Comparison of ENCODE assay signal across 24 cellular contexts in the genomic region with DNA sequence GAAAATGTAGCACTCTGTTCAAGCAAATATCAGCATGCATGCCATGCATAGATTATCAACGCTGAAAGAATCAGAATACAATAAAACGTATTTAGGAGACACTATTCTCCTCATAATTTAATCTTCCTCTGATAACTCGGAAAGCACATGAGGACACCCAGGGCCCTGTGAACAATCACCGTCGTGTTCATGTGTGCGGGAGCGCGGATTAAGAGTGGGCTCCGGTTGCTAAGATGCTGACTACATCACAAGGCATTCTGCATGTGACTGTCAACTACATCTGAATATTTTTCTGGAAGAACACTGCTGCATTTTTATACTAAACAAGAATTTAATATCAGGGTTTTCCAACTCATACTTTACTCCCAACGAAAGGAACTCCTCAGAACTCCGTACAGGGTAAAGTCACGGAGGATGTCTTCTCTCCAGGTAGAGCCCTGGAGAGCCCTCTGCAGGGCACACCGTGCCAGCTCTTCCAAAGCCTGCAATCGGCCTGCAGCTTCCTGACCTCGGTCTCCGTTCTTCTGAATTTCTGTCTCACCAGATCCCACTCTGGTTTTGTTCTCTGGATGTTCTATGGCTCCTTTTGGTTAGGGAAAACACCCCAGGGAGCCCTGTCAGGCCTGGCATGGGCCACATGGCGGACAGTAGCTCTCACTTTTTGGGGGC. TPM values are rescaled to one million over a fixed set of nuclear protein-coding genes. Genes with fewer than 3 reads are reported as not detected.
DNase-seq lines count a peak whose midpoint lies in the region; ATAC-seq and TF ChIP-seq lines count a peak whose summit lies in the region.
"Had no signal": no experiment of that assay in that cellular context is flagged by ENCODE, and none has a peak within 500 bp of the region (broad histone marks: within the 10 kb centered on the region; RNA-seq: fewer than 3 reads in every experiment).

No MANE protein-coding gene starts in this region.

- DNase-seq in H7 (peak; percentile 76), astrocyte of the cerebellum (ENCODE audit: low read depth) (no peak), foreskin melanocyte (peak; percentile 63), retinal pigment epithelial cell (ENCODE audit: low read depth) (no peak), iPS-NIHi11 (ENCODE audit: low spot score) (no peak), NCI-H526 (lab: John Stamatoyannopoulos, UW) (no peak), NCI-H524 (lab: John Stamatoyannopoulos, UW) (no peak)
- DNase-seq: activated CD4-positive, alpha-beta T cell treated with anti-CD3 and anti-CD28 coated beads, Interleukin-2, amount 10 ng/mL, durations not matched to agents 7 days and 5 days; activated naive CD8-positive, alpha-beta T cell treated with anti-CD3 and anti-CD28 coated beads, Interleukin-2, amount 50 U/mL, for 24 hours; CD8-positive, alpha-beta memory T cell; DMS79 treated with DMSO at 0.1 percent for 48 hours; HCEC 1CT; Karpas-422; left cardiac atrium; midbrain; NCI-H1105 treated with DMSO at 0.1 percent for 48 hours; NCI-H2081 treated with DMSO at 0.1 percent for 48 hours; NCI-H524 treated with DMSO at 0.1 percent for 48 hours; psoas muscle; small intestine; trophoblast cell had no signal

- no peaks in the 10 kb centered on the region for H3K27me3 ChIP-seq in H7 (ENCODE audit: control insufficient read depth, insufficient read depth, low read length)
- H3K27me3 ChIP-seq: gastroesophageal sphincter had no signal

- in situ Hi-C loops in astrocyte of the cerebellum (cut with HindIII; ENCODE audit: low sequenced_read_pairs) = no loop called here

- H3K4me3 ChIP-seq in H7 (ENCODE audit: insufficient read depth, low read depth, low read length) (no peak overlapping the region), astrocyte of the cerebellum (ENCODE audit: low read depth, low read length) (no peak overlapping the region), retinal pigment epithelial cell (ENCODE audit: low read length) (no peak overlapping the region)
- H3K4me3 ChIP-seq: gastroesophageal sphincter, psoas muscle had no signal

- TF ChIP-seq CTCF in astrocyte of the cerebellum (IDR thresholded peaks at IDR 0.05; ENCODE audit: low read depth, low read length, missing control alignments) (peak; percentile 22), retinal pigment epithelial cell (conservative IDR thresholded peaks at IDR 0.05; ENCODE audit: low read depth, low read length) (peak; percentile 75)

- no peaks in the 10 kb centered on the region for H3K36me3 ChIP-seq in H7 (replicated peaks; ENCODE audit: control insufficient read depth, insufficient read depth, low read length)

- ATAC-seq in HG03354 (IDR thresholded peaks at IDR 0.05; ENCODE audit: poor library complexity, severe bottlenecking, unreplicated experiment) = no peak
- ATAC-seq: activated naive CD8-positive, alpha-beta T cell treated with anti-CD3 and anti-CD28 coated beads, Interleukin-2, amount 50 U/mL, for 24 hours; activated T-helper 17 cell treated with anti-CD3 and anti-CD28 coated beads, Interleukin-2, amount 50 U/mL, for 72 hours; gastroesophageal sphincter; left cardiac atrium had no signal

RNA-seq across cellular contexts. Expression of a gene that starts 59.6 kb away (rescaled TPM):
- 41.8 and 53.9 TPM in 2 replicates for total RNA-seq in H7 (2014; rRNA removed; shearing (Covaris generic))

Comparison
In these comparisons a context has a peak if more than half of its experiments do, and no peak if none do; other contexts are left out.
1. DNase-seq: peak in H7 (single experiment) and foreskin melanocyte (single experiment); none in astrocyte of the cerebellum (single experiment), retinal pigment epithelial cell (single experiment), iPS-NIHi11 (single experiment), NCI-H526 (0 of 2) and NCI-H524 (0 of 2).